Comparison of ENCODE assay signal across 35 cellular contexts in the genomic region with DNA sequence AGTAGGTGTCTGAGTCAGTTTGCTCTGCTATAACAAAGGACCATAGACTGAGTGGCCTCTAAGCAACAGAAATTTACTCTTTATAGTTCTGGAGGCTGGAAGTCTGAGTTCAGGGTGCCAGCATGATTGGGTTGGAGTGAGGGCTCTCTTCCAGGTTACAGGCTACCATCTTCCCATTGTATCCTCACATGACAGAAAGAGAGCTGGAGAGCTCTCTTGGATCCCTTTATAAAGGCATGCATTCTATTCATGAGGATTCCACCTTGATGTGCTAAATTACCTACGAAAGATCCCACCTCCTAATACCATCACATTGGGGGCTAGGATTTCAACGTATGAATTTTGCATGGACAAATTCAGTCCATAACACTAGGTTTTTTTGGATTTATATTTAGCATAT.
"Had no signal": no experiment of that assay in that cellular context is flagged by ENCODE, and none has a peak within 500 bp of the region (broad histone marks: within the 10 kb centered on the region; RNA-seq: fewer than 3 reads in every experiment).

No MANE protein-coding gene starts in this region.

- H3K36me3 ChIP-seq: MG63 had no signal

- H3K27ac ChIP-seq: KMS-11 had no signal

- H3K4me2 ChIP-seq: KMS-11 had no signal

- H3K27me3 ChIP-seq: MG63 had no signal

- H3K9ac ChIP-seq: KMS-11 had no signal

- DNase-seq: Karpas-422, Kasumi-1, KG1, MG63, MM.1S, MV-4-11, NCI-H1048, NCI-H1092, NCI-H1092 treated with DMSO at 0.1 percent for 48 hours, NCI-H1105, NCI-H1105 treated with DMSO at 0.1 percent for 48 hours, NCI-H1417, NCI-H1417 treated with DMSO at 0.1 percent for 48 hours, NCI-H1436, NCI-H1436 treated with DMSO at 0.1 percent for 48 hours, NCI-H146, NCI-H1694, NCI-H1694 treated with DMSO at 0.1 percent for 48 hours, NCI-H187, NCI-H187 treated with DMSO at 0.1 percent for 48 hours, NCI-H1930, NCI-H2029, NCI-H2029 treated with DMSO at 0.1 percent for 48 hours, NCI-H2081, NCI-H2081 treated with DMSO at 0.1 percent for 48 hours, NCI-H2107, NCI-H2171, NCI-H2171 treated with DMSO at 0.1 percent for 48 hours, NCI-H2227 treated with DMSO at 0.1 percent for 48 hours, NCI-H226, NCI-H345, NCI-H446, NCI-H446 treated with DMSO at 0.1 percent for 48 hours, NCI-H510A had no signal

- H3K9me3 ChIP-seq: MG63 had no signal

- H3K4me3 ChIP-seq: MG63 had no signal
